8 cellular contexts compared by ENCODE assay signal in the genomic region with DNA sequence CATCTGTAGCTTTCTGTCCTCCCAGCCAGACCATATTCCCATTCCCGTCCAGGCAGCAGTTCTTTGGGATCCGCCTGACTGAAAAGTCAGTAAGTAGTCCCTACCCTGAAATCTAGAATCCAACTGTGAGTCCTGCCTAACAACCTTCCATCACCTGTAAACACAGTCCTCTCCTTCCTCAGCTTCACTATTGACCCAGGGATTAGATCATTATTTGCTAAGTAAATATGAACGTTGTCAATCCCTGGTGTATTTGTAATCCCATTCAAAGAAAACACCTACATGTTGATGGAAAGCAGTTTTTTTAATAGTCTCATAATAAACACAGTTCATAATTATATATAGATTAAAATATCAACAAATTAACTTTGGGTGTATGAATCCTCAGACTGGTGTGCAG. TPM values are rescaled to one million over a fixed set of nuclear protein-coding genes. Genes with fewer than 3 reads are reported as not detected.
DNase-seq lines count a peak whose midpoint lies in the region; ATAC-seq and TF ChIP-seq lines count a peak whose summit lies in the region.

No MANE protein-coding gene starts in this region.

- no peaks in the 10 kb centered on the region for H3K27me3 ChIP-seq in heart left ventricle
- no peaks in the 10 kb centered on the region for H3K27me3 ChIP-seq in SK-N-SH (ENCODE audit: insufficient read depth)
- no peaks in the 10 kb centered on the region for H3K27me3 ChIP-seq in right cardiac atrium (ENCODE audit: control insufficient read depth, insufficient read depth)

- peak overlapping the region in 3 of 12 donors; percentile 80 to 86 (median 81) for H3K27ac ChIP-seq in heart left ventricle
- H3K27ac ChIP-seq in SK-N-SH (ENCODE audit: low read depth in 2 of 2, low read length in 1 of 2): no peak overlapping the region; a peak in 1 of 4 replicates
- no peak overlapping the region for H3K27ac ChIP-seq in right cardiac atrium (ENCODE audit: low read length)

- H3K4me1 ChIP-seq in heart left ventricle (peaks cover 0 to 33% (median 20%) of the 10 kb centered on the region in 12 donors), SK-N-SH (ENCODE audit: control insufficient read depth in 1 of 2, insufficient read depth in 2 of 2, low read depth in 1 of 2, low read length in 1 of 2) (peaks cover 8 to 10% of the 10 kb centered on the region in 2 experiments; a peak in 3 of 4 replicates), right cardiac atrium (ENCODE audit: control insufficient read depth, insufficient read depth, low read length) (peaks cover 2% of the 10 kb centered on the region)

- H3K9me3 ChIP-seq in heart left ventricle (no peaks in the 10 kb centered on the region), SK-N-SH (no peaks in the 10 kb centered on the region), right cardiac atrium (ENCODE audit: control insufficient read depth, low read length) (no peaks in the 10 kb centered on the region)

- peak overlapping the region in 10 of 12 donors; percentile 73 to 97 (median 90) for H3K4me3 ChIP-seq in heart left ventricle
- H3K4me3 ChIP-seq in SK-N-SH (ENCODE audit: low read depth in 2 of 2, low read length in 1 of 2): peak overlapping the region; percentile 75 to 90
- peak overlapping the region; percentile 78 for H3K4me3 ChIP-seq in right cardiac atrium (ENCODE audit: low read length)

- TF ChIP-seq CTCF in heart left ventricle (IDR thresholded peaks at IDR 0.05) (no peak), SK-N-SH (IDR thresholded peaks at IDR 0.05) (no peak)

- H3K36me3 ChIP-seq in heart left ventricle (peaks cover 0 to 13% (median 6%) of the 10 kb centered on the region in 9 donors), SK-N-SH (replicated peaks in 1 of 2; ENCODE audit: control insufficient read depth in 1 of 2, insufficient read depth in 2 of 2, low read length in 1 of 2) (peaks cover 13 to 21% of the 10 kb centered on the region in 2 experiments)

- ATAC-seq in heart left ventricle (no peak), Right ventricle myocardium superior (ENCODE audit: poor library complexity) (no peak), right cardiac atrium (no peak), GM21515 (IDR thresholded peaks at IDR 0.05; ENCODE audit: unreplicated experiment) (no peak), HG02759 (IDR thresholded peaks at IDR 0.05; ENCODE audit: unreplicated experiment) (no peak)
- no peak for ATAC-seq in stimulated activated effector memory CD8-positive, alpha-beta T cell treated with anti-CD3 and anti-CD28 coated beads, Interleukin-12 subunit alpha, Interleukin-12 subunit beta, amount 100 ng/mL, for 72 hours

- H3K36me3 Mint-ChIP-seq in stimulated activated effector memory CD8-positive, alpha-beta T cell treated with anti-CD3 and anti-CD28 coated beads, Interleukin-12 subunit alpha, Interleukin-12 subunit beta, amount 100 ng/mL, for 72 hours: peaks cover 20% of the 10 kb centered on the region

- H3F3A ChIP-seq in SK-N-SH (replicated peaks; ENCODE audit: insufficient read depth): peaks cover 16% of the 10 kb centered on the region

- CTCF ChIA-PET in SK-N-SH (lab: Yijun Ruan, JAX): no interaction called here

- H2AFZ ChIP-seq in SK-N-SH (ENCODE audit: low read depth): peak overlapping the region; percentile 84

- H3K4me1 Mint-ChIP-seq in stimulated activated effector memory CD8-positive, alpha-beta T cell treated with anti-CD3 and anti-CD28 coated beads, Interleukin-12 subunit alpha, Interleukin-12 subunit beta, amount 100 ng/mL, for 72 hours: peaks cover 23% of the 10 kb centered on the region

- no peaks in the 10 kb centered on the region for H4K20me1 ChIP-seq in SK-N-SH (ENCODE audit: insufficient read depth)

- DNase-seq in heart left ventricle (no peak), Right ventricle myocardium superior (no peak), SK-N-SH (peak; percentile 2), right cardiac atrium (no peak)
- no peak for DNase-seq in stimulated activated effector memory CD8-positive, alpha-beta T cell treated with anti-CD3 and anti-CD28 coated beads, Interleukin-12 subunit alpha, Interleukin-12 subunit beta, amount 100 ng/mL, for 72 hours (ENCODE audit: low spot score in 2 of 2)
- no peak for DNase-seq in stimulated activated CD4-positive, alpha-beta T cell treated with anti-CD3 and anti-CD28 coated beads, Interleukin-2, amount 100 ng/mL, for 24 hours

- peaks cover 31% of the 10 kb centered on the region for H3K79me2 ChIP-seq in SK-N-SH (ENCODE audit: insufficient read depth)

- peak overlapping the region; percentile 83 for H3K4me2 ChIP-seq in SK-N-SH

- H3K9me2 ChIP-seq in SK-N-SH: no peaks in the 10 kb centered on the region

- POLR2A ChIA-PET in SK-N-SH (lab: Yijun Ruan, JAX): no interaction called here

- no peak for TF ChIP-seq POLR2A in heart left ventricle (IDR thresholded peaks at IDR 0.05)

- H3K9me3 Mint-ChIP-seq in stimulated activated effector memory CD8-positive, alpha-beta T cell treated with anti-CD3 and anti-CD28 coated beads, Interleukin-12 subunit alpha, Interleukin-12 subunit beta, amount 100 ng/mL, for 72 hours: no peaks in the 10 kb centered on the region

- TF ChIP-seq EP300 in SK-N-SH (IDR thresholded peaks at IDR 0.05; ENCODE audit: borderline replicate concordance in 1 of 2, low read depth in 1 of 2, low read length in 1 of 2): no peak

- 31 to 37% (median 32%) methylated on average over 3 of the region's 3 CpGs for WGBS in heart left ventricle, 4 donors
- WGBS in SK-N-SH (ENCODE audit: low lambda C conversion rate): 17% methylated on average over 3 of the region's 3 CpGs
- WGBS in right cardiac atrium: 30% methylated on average over 3 of the region's 3 CpGs

- H3K4me3 Mint-ChIP-seq in stimulated activated effector memory CD8-positive, alpha-beta T cell treated with anti-CD3 and anti-CD28 coated beads, Interleukin-12 subunit alpha, Interleukin-12 subunit beta, amount 100 ng/mL, for 72 hours: peak overlapping the region; percentile 89

- peak overlapping the region; percentile 80 for H3K9ac ChIP-seq in SK-N-SH

- no peak overlapping the region for H3K27ac Mint-ChIP-seq in stimulated activated effector memory CD8-positive, alpha-beta T cell treated with anti-CD3 and anti-CD28 coated beads, Interleukin-12 subunit alpha, Interleukin-12 subunit beta, amount 100 ng/mL, for 72 hours

- intact Hi-C loops in heart left ventricle (cut with DNase I): no loop called here
- intact Hi-C loops in Right ventricle myocardium superior (cut with DNase I): no loop called here
- intact Hi-C loops in right cardiac atrium (cut with DNase I): no loop called here

- TF ChIP-seq RAD21 in SK-N-SH (IDR thresholded peaks at IDR 0.05; ENCODE audit: low read length): no peak

TF ChIP-seq in SK-N-SH, 30 proteins besides CTCF, POLR2A, EP300 and RAD21 (continues in another document):
- TF ChIP-seq NFIC (IDR thresholded peaks at IDR 0.05; ENCODE audit: borderline replicate concordance): no peak
- TF ChIP-seq CHD2 (IDR thresholded peaks at IDR 0.05; ENCODE audit: low read length, partially characterized antibody): no peak
- TF ChIP-seq, protein P1, sequence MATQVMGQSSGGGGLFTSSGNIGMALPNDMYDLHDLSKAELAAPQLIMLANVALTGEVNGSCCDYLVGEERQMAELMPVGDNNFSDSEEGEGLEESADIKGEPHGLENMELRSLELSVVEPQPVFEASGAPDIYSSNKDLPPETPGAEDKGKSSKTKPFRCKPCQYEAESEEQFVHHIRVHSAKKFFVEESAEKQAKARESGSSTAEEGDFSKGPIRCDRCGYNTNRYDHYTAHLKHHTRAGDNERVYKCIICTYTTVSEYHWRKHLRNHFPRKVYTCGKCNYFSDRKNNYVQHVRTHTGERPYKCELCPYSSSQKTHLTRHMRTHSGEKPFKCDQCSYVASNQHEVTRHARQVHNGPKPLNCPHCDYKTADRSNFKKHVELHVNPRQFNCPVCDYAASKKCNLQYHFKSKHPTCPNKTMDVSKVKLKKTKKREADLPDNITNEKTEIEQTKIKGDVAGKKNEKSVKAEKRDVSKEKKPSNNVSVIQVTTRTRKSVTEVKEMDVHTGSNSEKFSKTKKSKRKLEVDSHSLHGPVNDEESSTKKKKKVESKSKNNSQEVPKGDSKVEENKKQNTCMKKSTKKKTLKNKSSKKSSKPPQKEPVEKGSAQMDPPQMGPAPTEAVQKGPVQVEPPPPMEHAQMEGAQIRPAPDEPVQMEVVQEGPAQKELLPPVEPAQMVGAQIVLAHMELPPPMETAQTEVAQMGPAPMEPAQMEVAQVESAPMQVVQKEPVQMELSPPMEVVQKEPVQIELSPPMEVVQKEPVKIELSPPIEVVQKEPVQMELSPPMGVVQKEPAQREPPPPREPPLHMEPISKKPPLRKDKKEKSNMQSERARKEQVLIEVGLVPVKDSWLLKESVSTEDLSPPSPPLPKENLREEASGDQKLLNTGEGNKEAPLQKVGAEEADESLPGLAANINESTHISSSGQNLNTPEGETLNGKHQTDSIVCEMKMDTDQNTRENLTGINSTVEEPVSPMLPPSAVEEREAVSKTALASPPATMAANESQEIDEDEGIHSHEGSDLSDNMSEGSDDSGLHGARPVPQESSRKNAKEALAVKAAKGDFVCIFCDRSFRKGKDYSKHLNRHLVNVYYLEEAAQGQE (IDR thresholded peaks at IDR 0.05; ENCODE audit: low read depth, low read length): no peak
- TF ChIP-seq, protein P2, sequence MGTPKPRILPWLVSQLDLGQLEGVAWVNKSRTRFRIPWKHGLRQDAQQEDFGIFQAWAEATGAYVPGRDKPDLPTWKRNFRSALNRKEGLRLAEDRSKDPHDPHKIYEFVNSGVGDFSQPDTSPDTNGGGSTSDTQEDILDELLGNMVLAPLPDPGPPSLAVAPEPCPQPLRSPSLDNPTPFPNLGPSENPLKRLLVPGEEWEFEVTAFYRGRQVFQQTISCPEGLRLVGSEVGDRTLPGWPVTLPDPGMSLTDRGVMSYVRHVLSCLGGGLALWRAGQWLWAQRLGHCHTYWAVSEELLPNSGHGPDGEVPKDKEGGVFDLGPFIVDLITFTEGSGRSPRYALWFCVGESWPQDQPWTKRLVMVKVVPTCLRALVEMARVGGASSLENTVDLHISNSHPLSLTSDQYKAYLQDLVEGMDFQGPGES (IDR thresholded peaks at IDR 0.05; ENCODE audit: low read depth, low read length): no peak
- no peak for TF ChIP-seq POLR2AphosphoS5 (IDR thresholded peaks at IDR 0.05; ENCODE audit: low read depth, low read length)

RNA-seq across cellular contexts. Expression of a gene that starts 0.7 kb away (rescaled TPM):
- total RNA-seq in heart left ventricle (1 to 10 TPM in 8 of 9 donors, not detected in 1; 1.0 to 3.6 (median 2.7) TPM), Right ventricle myocardium superior (3.0 TPM), right cardiac atrium (1 to 10 TPM; 1.8 to 4.3 (median 2.3) TPM)
- polyA plus RNA-seq in heart left ventricle (1 to 10 TPM in 1 of 2 donors, under 1 TPM in 1; 0.32 to 1.6 TPM), SK-N-SH (2012; rRNA removed) (2.8 and 5.4 TPM in 2 replicates), right cardiac atrium (3.8 TPM)
- 2.6 and 3.6 TPM in 2 replicates for polyA plus RNA-seq in SK-N-SH (2012; cell fraction: cytosol; rRNA removed)
- 17.5 and 19.3 TPM in 2 replicates for polyA plus RNA-seq in SK-N-SH (2012; cell fraction: nucleus; rRNA removed)

RNA-seq across cellular contexts. Expression of a gene that starts 0.8 kb away (rescaled TPM):
- total RNA-seq in heart left ventricle (10 to 100 TPM; 11.3 to 19.2 (median 16.1) TPM), Right ventricle myocardium superior (14.9 TPM), right cardiac atrium (10 to 100 TPM; 10.7 to 15.4 (median 11.6) TPM)
- polyA plus RNA-seq in heart left ventricle (10 to 100 TPM in 1 of 2 donors, 1 to 10 TPM in 1; 3.5 to 15.0 TPM), SK-N-SH (2012; rRNA removed) (12.3 and 15.3 TPM in 2 replicates), right cardiac atrium (5.9 TPM)
- 15.3 and 16.2 TPM in 2 replicates for polyA plus RNA-seq in SK-N-SH (2012; cell fraction: cytosol; rRNA removed)
- 7.7 and 15.2 TPM in 2 replicates for polyA plus RNA-seq in SK-N-SH (2012; cell fraction: nucleus; rRNA removed)
